ENCODE assay signal across 8 cellular contexts in the genomic region with DNA sequence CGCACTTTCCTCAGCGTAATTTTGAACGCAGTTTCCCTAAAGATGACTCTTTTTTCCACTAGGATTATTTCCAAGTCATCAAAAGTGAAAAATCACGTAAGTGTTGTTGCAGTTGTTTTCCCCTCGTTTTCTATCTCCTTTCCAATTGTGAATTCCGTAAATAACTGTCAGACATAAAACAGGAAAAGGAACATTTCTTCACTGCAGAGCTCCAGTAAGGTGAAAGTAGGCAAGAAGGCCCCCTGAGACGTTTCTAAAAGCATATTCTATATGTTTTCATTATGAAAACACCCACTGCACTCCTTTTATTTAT. TPM values are rescaled to one million over a fixed set of nuclear protein-coding genes. Genes with fewer than 3 reads are reported as not detected.
DNase-seq lines count a peak whose midpoint lies in the region; ATAC-seq and TF ChIP-seq lines count a peak whose summit lies in the region.

No MANE protein-coding gene starts in this region.

- POLR2A ChIA-PET in AG04449 (lab: Yijun Ruan, JAX), result interaction anchor here (1.1 kb wide), 1 partner anchor 19 kb away, joined by 3 read pairs; no protein-coding TSS in a partner anchor

- DNase-seq in AG04449 (ENCODE audit: low read depth, low spot score) (no peak), Karpas-422 (no peak), GM19238 (ENCODE audit: insufficient read length, low spot score) (no peak), NOMO-1 treated with dmso at 0.1 percent for 144 hours (lab: John Stamatoyannopoulos, UW; ENCODE audit: unreplicated experiment) (no peak), pons (ENCODE audit: low spot score) (no peak)

- peak overlapping the region; percentile 62 for H3K4me3 ChIP-seq in AG04449 (ENCODE audit: low read depth, low read length)
- H3K4me3 ChIP-seq in Karpas-422 (ENCODE audit: low read length), result peak overlapping the region; percentile 77
- peak overlapping the region; percentile 75 for H3K4me3 ChIP-seq in muscle layer of colon (ENCODE audit: low read depth in 1 of 2, low read length in 2 of 2)

- H3K4me1 ChIP-seq in Karpas-422 (ENCODE audit: low read length) (peaks cover 14% of the 10 kb centered on the region), muscle layer of colon (ENCODE audit: insufficient read depth, low read length) (peaks cover 9% of the 10 kb centered on the region)

- H3K36me3 ChIP-seq in Karpas-422 (ENCODE audit: insufficient read depth, low read length), result no peaks in the 10 kb centered on the region
- no peaks in the 10 kb centered on the region for H3K36me3 ChIP-seq in muscle layer of colon (ENCODE audit: insufficient read depth, low read length)

- H3K9me2 ChIP-seq in Karpas-422 (replicated peaks; ENCODE audit: insufficient read depth, low read length), result no peaks in the 10 kb centered on the region

- no peak for ATAC-seq in GM21367 (IDR thresholded peaks at IDR 0.05; ENCODE audit: unreplicated experiment)

- no peaks in the 10 kb centered on the region for H3K9me3 ChIP-seq in Karpas-422 (ENCODE audit: low read length)
- H3K9me3 ChIP-seq in muscle layer of colon (ENCODE audit: low read length), result no peaks in the 10 kb centered on the region

- no peaks in the 10 kb centered on the region for H4K20me1 ChIP-seq in Karpas-422 (ENCODE audit: insufficient read depth, low read depth, low read length)

- H3K9ac ChIP-seq in Karpas-422 (ENCODE audit: low read length) (peak overlapping the region; percentile 72), muscle layer of colon (ENCODE audit: low read length) (peak overlapping the region; percentile 72)

- CTCF ChIA-PET in AG04449 (lab: Yijun Ruan, JAX), result interaction anchor here (1.6 to 2.0 kb wide), 4 partner anchors 8 to 234 kb away, joined by 3 to 10 read pairs (median 6); no protein-coding TSS in a partner anchor

- no peaks in the 10 kb centered on the region for H3K79me2 ChIP-seq in Karpas-422 (ENCODE audit: low read length)

- H3K27ac ChIP-seq in Karpas-422 (ENCODE audit: low read length) (no peak overlapping the region), cingulate gyrus (ENCODE audit: low read depth, low read length) (peak overlapping the region; percentile 81), muscle layer of colon (ENCODE audit: low read depth, low read length) (peak overlapping the region; percentile 70)

- TF ChIP-seq CTCF in AG04449 (IDR thresholded peaks at IDR 0.05; ENCODE audit: insufficient read depth, low read length, missing control alignments), result no peak

- peak overlapping the region; percentile 91; the same call in 1 of the 2 replicates for H2AFZ ChIP-seq in Karpas-422 (ENCODE audit: low read length)

- H3K4me2 ChIP-seq in Karpas-422 (ENCODE audit: low read depth, low read length, poor library complexity, severe bottlenecking), result peak overlapping the region; percentile 86

- no peaks in the 10 kb centered on the region for H3K27me3 ChIP-seq in Karpas-422 (ENCODE audit: low read length)
- H3K27me3 ChIP-seq in muscle layer of colon (ENCODE audit: control insufficient read depth in 1 of 2, insufficient read depth in 2 of 2, low read length in 2 of 2), result no peaks in the 10 kb centered on the region

RNA-seq across cellular contexts. Expression of gene HIVEP2, which starts 17.7 kb away (rescaled TPM):
- total RNA-seq in Karpas-422 (2014; rRNA removed; shearing (Covaris generic); ENCODE audit: low replicate concordance), result 1.3 and 3.0 TPM in 2 replicates
